In genomic region chr6:10465633-10466499, GRCh38 we compare ENCODE assay signal across 10 cellular contexts. TPM values are rescaled to one million over a fixed set of nuclear protein-coding genes. Genes with fewer than 3 reads are reported as not detected.
A peak's percentile ranks its signal among the peaks of the same experiment; 100 is the strongest.
DNase-seq lines count a peak whose midpoint lies in the region; ATAC-seq and TF ChIP-seq lines count a peak whose summit lies in the region.
"Had no signal": no experiment of that assay in that cellular context is flagged by ENCODE, and none has a peak within 500 bp of the region (broad histone marks: within the 10 kb centered on the region; RNA-seq: fewer than 3 reads in every experiment).

No MANE protein-coding gene starts in this region.

- no peaks in the 10 kb centered on the region for H3F3A ChIP-seq in GM23248 (ENCODE audit: insufficient read depth)

- no peak for TF ChIP-seq POLR2A in esophagus squamous epithelium (IDR thresholded peaks at IDR 0.05)

- ATAC-seq in HG03565 (IDR thresholded peaks at IDR 0.05; ENCODE audit: unreplicated experiment) = no peak
- no peak for ATAC-seq in HG02610 (IDR thresholded peaks at IDR 0.05; ENCODE audit: unreplicated experiment)
- ATAC-seq: T-cell had no signal

- H3K36me3 ChIP-seq in GM23248 (ENCODE audit: low read depth) = no peaks in the 10 kb centered on the region
- H3K36me3 ChIP-seq in OCI-LY3 (replicated peaks; ENCODE audit: low read depth, low read length) = no peaks in the 10 kb centered on the region
- H3K36me3 ChIP-seq in esophagus squamous epithelium = no peaks in the 10 kb centered on the region
- H3K36me3 ChIP-seq: upper lobe of left lung had no signal

- H2AFZ ChIP-seq in GM23248 = no peak overlapping the region
- no peak overlapping the region for H2AFZ ChIP-seq in OCI-LY3 (ENCODE audit: low read depth, low read length)

- no peaks in the 10 kb centered on the region for H3K79me2 ChIP-seq in GM23248 (ENCODE audit: insufficient read depth)
- no peaks in the 10 kb centered on the region for H3K79me2 ChIP-seq in OCI-LY3 (ENCODE audit: low read length)

- H3K9me3 ChIP-seq in GM23248 (ENCODE audit: low read depth) (no peaks in the 10 kb centered on the region), OCI-LY3 (ENCODE audit: insufficient read depth, low read length) (no peaks in the 10 kb centered on the region), esophagus squamous epithelium (no peaks in the 10 kb centered on the region)
- H3K9me3 ChIP-seq: upper lobe of left lung had no signal

- no peaks in the 10 kb centered on the region for H3K9me2 ChIP-seq in GM23248 (ENCODE audit: insufficient read depth)

- H3K4me2 ChIP-seq in GM23248 (ENCODE audit: unreplicated experiment) (no peak overlapping the region), OCI-LY3 (ENCODE audit: low read length) (no peak overlapping the region)

- H3K27me3 ChIP-seq in GM23248 (replicated peaks; ENCODE audit: insufficient read depth) (no peaks in the 10 kb centered on the region), OCI-LY3 (ENCODE audit: low read depth, low read length) (peaks cover 3% of the 10 kb centered on the region; the same call in 1 of the 2 replicates), esophagus squamous epithelium (peaks cover 0 to 17% (median 0%) of the 10 kb centered on the region in 4 donors)
- H3K27me3 ChIP-seq: upper lobe of left lung had no signal

- WGBS in GM23248 (ENCODE audit: low coverage in 1 of 2, low lambda C conversion rate in 2 of 2, missing lambda C conversion rate in 2 of 2), 2 experiments = 42 to 47% methylated on average over 18 to 20 of the region's 20 CpGs
- WGBS in esophagus squamous epithelium, 2 donors = 64 to 65% methylated on average over 18 to 19 of the region's 20 CpGs

- no peak overlapping the region for H3K4me3 ChIP-seq in GM23248
- H3K4me3 ChIP-seq in OCI-LY3 (ENCODE audit: low read length) = no peak overlapping the region
- H3K4me3 ChIP-seq in epithelial cell of proximal tubule (ENCODE audit: low read depth, low read length) = no peak overlapping the region
- H3K4me3 ChIP-seq in esophagus squamous epithelium = no peak overlapping the region
- H3K4me3 ChIP-seq: upper lobe of left lung had no signal

- H3K27ac ChIP-seq in GM23248 (no peak overlapping the region), OCI-LY3 (ENCODE audit: low read length) (no peak overlapping the region), esophagus squamous epithelium (no peak overlapping the region)
- H3K27ac ChIP-seq: upper lobe of left lung had no signal

- DNase-seq in D341Med (ENCODE audit: low spot score) (peak; percentile 67), GM23248 (peak; percentile 57), epithelial cell of proximal tubule (ENCODE audit: low read depth) (no peak), esophagus squamous epithelium (lab: John Stamatoyannopoulos, UW) (no peak)
- peak; percentile 50 for DNase-seq in stimulated activated CD8-positive, alpha-beta memory T cell treated with anti-CD3 and anti-CD28 coated beads, Interleukin-4, amount 100 ng/mL, for 48 hours

- in situ Hi-C loops in GM23248 (cut with MboI) = no loop called here

- TF ChIP-seq CTCF in OCI-LY3 (IDR thresholded peaks at IDR 0.05; ENCODE audit: low read depth, low read length) (peak; percentile 56), epithelial cell of proximal tubule (conservative IDR thresholded peaks at IDR 0.05; ENCODE audit: low read depth, low read length) (peak; percentile 69), esophagus squamous epithelium (IDR thresholded peaks at IDR 0.05) (peak in 3 of 6 experiments; percentile 13 to 41 (median 31))

- H4K20me1 ChIP-seq in GM23248 (ENCODE audit: insufficient read depth) = no peaks in the 10 kb centered on the region
- no peaks in the 10 kb centered on the region for H4K20me1 ChIP-seq in OCI-LY3 (ENCODE audit: insufficient read depth, low read length)

- H3K9ac ChIP-seq in GM23248 = no peak overlapping the region
- H3K9ac ChIP-seq in OCI-LY3 (ENCODE audit: low read length) = no peak overlapping the region

- no peaks in the 10 kb centered on the region for H3K4me1 ChIP-seq in GM23248 (ENCODE audit: insufficient read depth)
- peaks cover 15% of the 10 kb centered on the region for H3K4me1 ChIP-seq in OCI-LY3 (ENCODE audit: low read length)
- no peaks in the 10 kb centered on the region for H3K4me1 ChIP-seq in esophagus squamous epithelium
- H3K4me1 ChIP-seq: upper lobe of left lung had no signal

- intact Hi-C loops in esophagus squamous epithelium (cut with DNase I) = no loop called here

RNA-seq across cellular contexts. Expression of gene TFAP2A, which starts 51.0 kb away (rescaled TPM):
- 1.9 and 2.5 TPM in 2 replicates for total RNA-seq in GM23248 (2014; rRNA removed; shearing (Covaris generic))
- polyA plus RNA-seq in GM23248 (2016; fragmentation: Nextera tagmentation; extraction: Ambion mirVana) = 7.2 and 8.4 TPM in 2 replicates
- 6.4 and 17.8 TPM in 2 replicates for total RNA-seq in epithelial cell of proximal tubule
- 10 to 100 TPM; 11.6 to 39.1 (median 29.9) TPM for total RNA-seq in esophagus squamous epithelium

RNA-seq across cellular contexts. Expression of gene GCNT2, which starts 55.3 kb away (rescaled TPM):
- not detected in 2 replicates for total RNA-seq in GM23248 (2014; rRNA removed; shearing (Covaris generic))
- polyA plus RNA-seq in GM23248 (2016; fragmentation: Nextera tagmentation; extraction: Ambion mirVana) = 0.06 TPM in 1 of 2 replicates, not detected in the other
- total RNA-seq in epithelial cell of proximal tubule (17.5 and 31.2 TPM in 2 replicates), esophagus squamous epithelium (10 to 100 TPM in 2 of 4 donors, 1 to 10 TPM in 2; 6.9 to 17.2 (median 8.9) TPM)

Comparison
In these comparisons a context has a peak if more than half of its experiments do, and no peak if none do; other contexts are left out.
1. DNase-seq: peak in D341Med (single experiment), GM23248 (single experiment) and stimulated activated CD8-positive, alpha-beta memory T cell treated with anti-CD3 and anti-CD28 coated beads, Interleukin-4, amount 100 ng/mL, for 48 hours (single experiment); none in epithelial cell of proximal tubule (single experiment) and esophagus squamous epithelium (single experiment).